In the genomic region with DNA sequence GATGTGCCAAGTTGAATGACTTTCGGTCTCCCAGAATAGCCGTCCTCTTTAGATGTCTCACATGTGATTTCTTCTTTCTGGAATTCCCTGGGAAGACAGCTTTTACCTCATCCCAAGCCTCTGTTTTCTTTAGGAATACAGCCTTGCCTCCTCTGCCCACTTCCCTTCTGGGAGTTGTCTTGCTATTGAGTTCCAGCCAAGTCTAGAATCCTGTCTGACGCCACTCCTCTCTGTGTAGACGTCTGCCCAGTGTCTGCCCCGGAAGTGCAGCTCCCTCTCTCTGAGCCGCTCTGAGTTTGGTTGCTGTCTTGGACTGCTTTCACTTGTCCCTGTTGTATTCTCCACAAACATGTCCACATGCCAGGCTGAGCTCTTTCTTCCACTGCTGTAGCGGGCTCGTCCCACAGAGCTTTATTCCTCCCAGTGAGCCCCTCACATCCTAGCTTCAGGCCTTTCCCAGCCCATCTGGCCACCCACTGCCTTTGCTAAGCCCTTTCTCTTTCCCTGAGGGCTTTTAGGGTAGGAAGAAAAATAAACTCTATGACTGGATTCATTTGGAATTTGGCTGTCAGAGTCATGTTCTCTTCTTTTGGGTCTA, we compare ENCODE assay signal across 8 cellular contexts. TPM values are rescaled to one million over a fixed set of nuclear protein-coding genes. Genes with fewer than 3 reads are reported as not detected.
DNase-seq lines count a peak whose midpoint lies in the region; ATAC-seq and TF ChIP-seq lines count a peak whose summit lies in the region.
"Had no signal": no experiment of that assay in that cellular context is flagged by ENCODE, and none has a peak within 500 bp of the region (broad histone marks: within the 10 kb centered on the region; RNA-seq: fewer than 3 reads in every experiment).

No MANE protein-coding gene starts in this region.

- no peak overlapping the region for H3K9ac ChIP-seq in PC-3 (ENCODE audit: low read length)
- H3K9ac ChIP-seq in colonic mucosa (ENCODE audit: low read depth in 2 of 2, low read length in 2 of 2), result peak overlapping the region; percentile 7

- H3K4me1 ChIP-seq in PC-3 (ENCODE audit: insufficient read depth, low read length), result peaks cover 9% of the 10 kb centered on the region
- H3K4me1 ChIP-seq in colonic mucosa, result no peaks in the 10 kb centered on the region
- peaks cover 1 to 4% of the 10 kb centered on the region in 2 donors for H3K4me1 ChIP-seq in lung (ENCODE audit: control insufficient read depth in 2 of 2, insufficient read depth in 2 of 2, low read length in 2 of 2)

- H3K27ac ChIP-seq in PC-3 (ENCODE audit: low read length), result no peak overlapping the region
- H3K27ac ChIP-seq in colonic mucosa, result peak overlapping the region; percentile 70
- peak overlapping the region; percentile 77 to 84 for H3K27ac ChIP-seq in lung (ENCODE audit: low read depth in 1 of 2, low read length in 1 of 2)

- no peaks in the 10 kb centered on the region for H3K36me3 ChIP-seq in PC-3 (ENCODE audit: low read depth, low read length)
- no peaks in the 10 kb centered on the region for H3K36me3 ChIP-seq in colonic mucosa
- no peaks in the 10 kb centered on the region for H3K36me3 ChIP-seq in lung (ENCODE audit: control insufficient read depth in 2 of 2, insufficient read depth in 2 of 2, low read length in 2 of 2)

- H3K27me3 Mint-ChIP-seq in type B pancreatic cell (peaks cover 5% of the 10 kb centered on the region), WTC11 (ENCODE audit: low read depth) (peaks cover 7% of the 10 kb centered on the region)

- H3K9me3 ChIP-seq in PC-3 (ENCODE audit: low read length) (no peaks in the 10 kb centered on the region), colonic mucosa (no peaks in the 10 kb centered on the region), lung (ENCODE audit: control insufficient read depth in 2 of 2, insufficient read depth in 1 of 2, low read length in 1 of 2) (no peaks in the 10 kb centered on the region)

- H3K27ac Mint-ChIP-seq in type B pancreatic cell (peak overlapping the region; percentile 14), WTC11 (no peak overlapping the region)

- no peaks in the 10 kb centered on the region for H3K79me2 ChIP-seq in PC-3 (ENCODE audit: low read length)

- ATAC-seq in PC-3 (peak; percentile 58), lung (ENCODE audit: insufficient read depth, low FRiP score) (peak; percentile 85), HG03439 (IDR thresholded peaks at IDR 0.05; ENCODE audit: unreplicated experiment) (no peak), WTC11 (no peak)

- DNase-seq in PC-3 (peak; percentile 60), colonic mucosa (peak; percentile 34), lung (ENCODE audit: low spot score) (no peak), type B pancreatic cell (ENCODE audit: extremely low spot score, unreplicated experiment) (no peak), WTC11 (ENCODE audit: low spot score) (no peak), activated gamma-delta T cell (lab: John Stamatoyannopoulos, UW) (no peak)
- DNase-seq: NCI-H1092 had no signal

- CTCF ChIA-PET in PC-3 (lab: Charles Lee) (no interaction called here), WTC11 (lab: Charles Lee) (interaction anchor here (1.0 to 1.1 kb wide), 2 partner anchors 45 to 81 kb away, joined by 3 read pairs; no protein-coding TSS in a partner anchor)

- POLR2A ChIA-PET in PC-3 (lab: Charles Lee; ENCODE audit: unreplicated experiment) (no interaction called here), WTC11 (lab: Charles Lee) (no interaction called here)

- peak overlapping the region; percentile 51 for H2AFZ ChIP-seq in PC-3 (ENCODE audit: low read length)

- peak overlapping the region; percentile 31 for H3K4me2 ChIP-seq in PC-3 (ENCODE audit: low read length)

- no peaks in the 10 kb centered on the region for H3K9me2 ChIP-seq in PC-3 (replicated peaks; ENCODE audit: low read length)

- peak overlapping the region; percentile 2 for H3K4me3 Mint-ChIP-seq in type B pancreatic cell
- no peak overlapping the region for H3K4me3 Mint-ChIP-seq in WTC11

- H3K9me3 Mint-ChIP-seq in type B pancreatic cell (peaks cover 9% of the 10 kb centered on the region), WTC11 (peaks cover 16% of the 10 kb centered on the region)

- H3K27me3 ChIP-seq in PC-3 (ENCODE audit: low read length) (0 out of 2 replicates have a peak, but pooled peaks cover 12% of the 10 kb centered on the region), colonic mucosa (no peaks in the 10 kb centered on the region), lung (ENCODE audit: control insufficient read depth, insufficient read depth) (no peaks in the 10 kb centered on the region)

- H3K4me1 Mint-ChIP-seq in type B pancreatic cell (ENCODE audit: unreplicated experiment) (peaks cover 26% of the 10 kb centered on the region), WTC11 (no peaks in the 10 kb centered on the region)

- no peak for TF ChIP-seq CTCF in PC-3 (conservative IDR thresholded peaks at IDR 0.05; ENCODE audit: low read depth, low read length)
- no peak for TF ChIP-seq CTCF in colonic mucosa (IDR thresholded peaks at IDR 0.05)
- TF ChIP-seq CTCF in lung (IDR thresholded peaks at IDR 0.05; ENCODE audit: control extremely low read depth, extremely low read depth), result no peak
- no peak for TF ChIP-seq CTCF in type B pancreatic cell (conservative IDR thresholded peaks at IDR 0.05)
- no peak for TF ChIP-seq CTCF in WTC11 (IDR thresholded peaks at IDR 0.05)

- intact Hi-C loops in PC-3 (cut with micrococcal nuclease) (no loop called here), colonic mucosa (cut with DNase I) (no loop called here)

- H3K36me3 Mint-ChIP-seq in type B pancreatic cell, result no peaks in the 10 kb centered on the region
- peaks cover 5% of the 10 kb centered on the region; the same call in 1 of the 2 replicates for H3K36me3 Mint-ChIP-seq in WTC11

- H4K20me1 ChIP-seq in PC-3 (ENCODE audit: low read length), result no peaks in the 10 kb centered on the region

- H3F3A ChIP-seq in PC-3 (ENCODE audit: low read length, unreplicated experiment), result no peaks in the 10 kb centered on the region

- WGBS in lung, 2 donors, result 41 to 61% methylated on average over 8 of the region's 8 CpGs

- H3K4me3 ChIP-seq in PC-3 (ENCODE audit: low read length) (peak overlapping the region; percentile 11; the same call in 1 of the 2 replicates), colonic mucosa (no peak overlapping the region), lung (no peak overlapping the region)

- no TSS peak for BruUV-seq in PC-3 (replicated peaks; lab: Mats Ljungman, UMichigan)

TF ChIP-seq in WTC11, 78 proteins besides CTCF, POLR2A, EP300 and RAD21:
- TF ChIP-seq ZNF317 (CRISPR knock-in tag; IDR thresholded peaks at IDR 0.05; ENCODE audit: borderline replicate concordance, low read depth) (no peak), MYBL2 (CRISPR knock-in tag; IDR thresholded peaks at IDR 0.05) (no peak), ZBTB21 (CRISPR knock-in tag; IDR thresholded peaks at IDR 0.05; ENCODE audit: borderline replicate concordance) (no peak), PRRX2 (CRISPR knock-in tag; IDR thresholded peaks at IDR 0.05) (no peak), TEAD1 (CRISPR knock-in tag; IDR thresholded peaks at IDR 0.05) (no peak), FOXK1 (CRISPR knock-in tag; IDR thresholded peaks at IDR 0.05) (no peak), SMAD3 (CRISPR knock-in tag; IDR thresholded peaks at IDR 0.05; ENCODE audit: borderline replicate concordance) (no peak)
- TF ChIP-seq, protein P1, sequence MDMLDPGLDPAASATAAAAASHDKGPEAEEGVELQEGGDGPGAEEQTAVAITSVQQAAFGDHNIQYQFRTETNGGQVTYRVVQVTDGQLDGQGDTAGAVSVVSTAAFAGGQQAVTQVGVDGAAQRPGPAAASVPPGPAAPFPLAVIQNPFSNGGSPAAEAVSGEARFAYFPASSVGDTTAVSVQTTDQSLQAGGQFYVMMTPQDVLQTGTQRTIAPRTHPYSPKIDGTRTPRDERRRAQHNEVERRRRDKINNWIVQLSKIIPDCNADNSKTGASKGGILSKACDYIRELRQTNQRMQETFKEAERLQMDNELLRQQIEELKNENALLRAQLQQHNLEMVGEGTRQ (CRISPR knock-in tag; IDR thresholded peaks at IDR 0.05), result no peak
- TF ChIP-seq, protein P2, sequence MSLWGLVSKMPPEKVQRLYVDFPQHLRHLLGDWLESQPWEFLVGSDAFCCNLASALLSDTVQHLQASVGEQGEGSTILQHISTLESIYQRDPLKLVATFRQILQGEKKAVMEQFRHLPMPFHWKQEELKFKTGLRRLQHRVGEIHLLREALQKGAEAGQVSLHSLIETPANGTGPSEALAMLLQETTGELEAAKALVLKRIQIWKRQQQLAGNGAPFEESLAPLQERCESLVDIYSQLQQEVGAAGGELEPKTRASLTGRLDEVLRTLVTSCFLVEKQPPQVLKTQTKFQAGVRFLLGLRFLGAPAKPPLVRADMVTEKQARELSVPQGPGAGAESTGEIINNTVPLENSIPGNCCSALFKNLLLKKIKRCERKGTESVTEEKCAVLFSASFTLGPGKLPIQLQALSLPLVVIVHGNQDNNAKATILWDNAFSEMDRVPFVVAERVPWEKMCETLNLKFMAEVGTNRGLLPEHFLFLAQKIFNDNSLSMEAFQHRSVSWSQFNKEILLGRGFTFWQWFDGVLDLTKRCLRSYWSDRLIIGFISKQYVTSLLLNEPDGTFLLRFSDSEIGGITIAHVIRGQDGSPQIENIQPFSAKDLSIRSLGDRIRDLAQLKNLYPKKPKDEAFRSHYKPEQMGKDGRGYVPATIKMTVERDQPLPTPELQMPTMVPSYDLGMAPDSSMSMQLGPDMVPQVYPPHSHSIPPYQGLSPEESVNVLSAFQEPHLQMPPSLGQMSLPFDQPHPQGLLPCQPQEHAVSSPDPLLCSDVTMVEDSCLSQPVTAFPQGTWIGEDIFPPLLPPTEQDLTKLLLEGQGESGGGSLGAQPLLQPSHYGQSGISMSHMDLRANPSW (CRISPR knock-in tag; conservative IDR thresholded peaks at IDR 0.05; ENCODE audit: low read depth), result no peak

RNA-seq across cellular contexts. Expression of a gene that starts 9.0 kb away (rescaled TPM):
- total RNA-seq in PC-3 (2014; rRNA removed), result not detected in 2 replicates
- 10 to 100 TPM; 58.5 to 89.5 TPM for total RNA-seq in colonic mucosa
- total RNA-seq in lung, result 100 to 1,000 TPM; 212 to 398 TPM
- polyA plus RNA-seq in lung, result 100 to 1,000 TPM; 400 to 517 TPM
- total RNA-seq in type B pancreatic cell (ENCODE audit: low replicate concordance), result 63.0 and 108 TPM in 2 replicates
- 1.0 to 1.5 TPM (median 1.4 TPM) in 3 replicates for total RNA-seq in WTC11 (2021)

Comparison
In these comparisons a context has a peak if more than half of its experiments do, and no peak if none do; other contexts are left out.
1. ATAC-seq: peak in PC-3 (single experiment) and lung (single experiment); none in HG03439 (single experiment) and WTC11 (single experiment).
2. DNase-seq: peak in PC-3 (single experiment) and colonic mucosa (single experiment); none in lung (single experiment), type B pancreatic cell (single experiment), WTC11 (single experiment) and activated gamma-delta T cell (single experiment).
3. RNA of a gene that starts 9.0 kb away (total RNA-seq): 212 to 398 TPM in lung, 63.0 to 108 TPM in type B pancreatic cell and 58.5 to 89.5 TPM in colonic mucosa; 1.0 to 1.5 TPM in WTC11 and not detected in PC-3; every median in the first group is over 10 times any median in the second.